ENCODE assay signal across 9 cellular contexts in genomic region chr16:11796227-11797165, GRCh38. TPM values are rescaled to one million over a fixed set of nuclear protein-coding genes. Genes with fewer than 3 reads are reported as not detected.
DNase-seq lines count a peak whose midpoint lies in the region; ATAC-seq, FAIRE-seq and TF ChIP-seq lines count a peak whose summit lies in the region.
"Had no signal": no experiment of that assay in that cellular context is flagged by ENCODE, and none has a peak within 500 bp of the region (broad histone marks: within the 10 kb centered on the region; RNA-seq: fewer than 3 reads in every experiment).

No MANE protein-coding gene starts in this region.

- WGBS in stomach, 5 donors: 0 to 1% (median 1%) methylated on average over 50 to 74 of the region's 93 CpGs

- H4K20me1 ChIP-seq in endothelial cell of umbilical vein (replicated peaks; ENCODE audit: control insufficient read depth, extremely low read depth, insufficient read depth, low read length): peaks cover 3% of the 10 kb centered on the region

- CTCF ChIA-PET in endothelial cell of umbilical vein (lab: Charles Lee): interaction anchor here (0.9 to 3.3 kb wide), 24 partner anchors 8 to 440 kb away, joined by 3 to 29 read pairs (median 5); partner anchors contain the start of genes GSPT1, RSL1D1 and TXNDC11

- H2AFZ ChIP-seq in endothelial cell of umbilical vein (ENCODE audit: low read depth, low read length): no peak overlapping the region

- TSS peak; percentile 30 for BruUV-seq in endothelial cell of umbilical vein (replicated peaks; lab: Mats Ljungman, UMichigan)

- POLR2A ChIA-PET in endothelial cell of umbilical vein (lab: Charles Lee): interaction anchor here (0.6 to 1.0 kb wide), 2 partner anchors 10 to 288 kb away, joined by 3 to 4 read pairs; no protein-coding TSS in a partner anchor

- H3K36me3 ChIP-seq in endothelial cell of umbilical vein (ENCODE audit: control insufficient read depth in 2 of 2, extremely low read depth in 1 of 2, insufficient read depth in 2 of 2, low read length in 2 of 2) (peaks cover 0 to 4% of the 10 kb centered on the region in 2 experiments), stomach (peaks cover 0 to 8% (median 4%) of the 10 kb centered on the region in 4 donors)

- TF ChIP-seq CTCF in endothelial cell of umbilical vein (IDR thresholded peaks at IDR 0.05; ENCODE audit: extremely low read depth in 1 of 2, insufficient read depth in 1 of 2, low read depth in 1 of 2, low read length in 2 of 2) (no peak), stomach (IDR thresholded peaks at IDR 0.05) (no peak)

- H3K9ac ChIP-seq in endothelial cell of umbilical vein (replicated peaks; ENCODE audit: extremely low read depth, insufficient read depth, low read length): peak overlapping the region; percentile 97

- TF ChIP-seq POLR2A in endothelial cell of umbilical vein (IDR thresholded peaks at IDR 0.05; ENCODE audit: low read depth, low read length) (no peak), stomach (IDR thresholded peaks at IDR 0.05) (no peak)

- intact Hi-C loops in endothelial cell of umbilical vein (cut with micrococcal nuclease) (loop anchor here (1.0 kb wide), 3 partner anchors 13 to 55 kb away; partner anchors contain the start of genes RSL1D1 and TXNDC11), stomach (cut with DNase I; ENCODE audit: low total_unique reads) (loop anchor here (10.0 kb wide), 1 partner anchor 52 kb away; the partner anchor contains the start of gene TXNDC11)

- H3K4me1 ChIP-seq in endothelial cell of umbilical vein (ENCODE audit: control insufficient read depth, extremely low read depth, insufficient read depth, low read length) (peaks cover 32% of the 10 kb centered on the region), stomach (peaks cover 60 to 78% (median 70%) of the 10 kb centered on the region in 4 donors)

- no peaks in the 10 kb centered on the region for H3K9me1 ChIP-seq in endothelial cell of umbilical vein (replicated peaks; ENCODE audit: control insufficient read depth, extremely low read depth, insufficient read depth, low read length)

- DNase-seq in activated CD4-positive, CD25-positive, alpha-beta regulatory T cell treated with anti-CD3 and anti-CD28 coated beads, Interleukin-2, amount 50 U/mL, for 72 hours: peak; percentile 64
- DNase-seq in activated CD4-positive, alpha-beta T cell treated with anti-CD3 and anti-CD28 coated beads, Interleukin-2, amount 50 U/mL, for 1 hour: peak; percentile 22
- DNase-seq in endothelial cell of umbilical vein (ENCODE audit: low read depth, low spot score) (peak; percentile 60), mesenteric fat pad (ENCODE audit: low spot score) (peak; percentile 92), stomach (peak; percentile 62), NCI-H1436 treated with DMSO at 0.1 percent for 48 hours (lab: John Stamatoyannopoulos, UW) (no peak)

- H3K27ac ChIP-seq in endothelial cell of umbilical vein (ENCODE audit: insufficient read depth, low read depth, low read length) (peak overlapping the region; percentile 87), stomach (peak overlapping the region; percentile 97 to 100 (median 99))

- ATAC-seq in activated CD4-positive, CD25-positive, alpha-beta regulatory T cell treated with anti-CD3 and anti-CD28 coated beads, Interleukin-2, amount 50 U/mL, for 24 hours: no peak
- peak; percentile 17 for ATAC-seq in HG03432 (IDR thresholded peaks at IDR 0.05; ENCODE audit: unreplicated experiment)

- peak overlapping the region; percentile 61 for H3K4me2 ChIP-seq in endothelial cell of umbilical vein (ENCODE audit: insufficient read depth, low read length)

- FAIRE-seq in endothelial cell of umbilical vein (lab: Jason Lieb, UNC): peak; percentile 76
- FAIRE-seq: islet of Langerhans had no signal

- no peak for TF ChIP-seq EP300 in stomach (IDR thresholded peaks at IDR 0.05)

- H3K4me3 ChIP-seq in endothelial cell of umbilical vein (replicated peaks in 1 of 3; ENCODE audit: insufficient read depth in 1 of 3, low read depth in 1 of 3, low read length in 3 of 3): peak overlapping the region; percentile 82 to 93 (median 93)
- peak overlapping the region; percentile 64 to 92 (median 80) for H3K4me3 ChIP-seq in stomach

- peaks cover 68% of the 10 kb centered on the region for H3K79me2 ChIP-seq in endothelial cell of umbilical vein (ENCODE audit: control insufficient read depth, insufficient read depth, low read length)

- H3K27me3 ChIP-seq in endothelial cell of umbilical vein (ENCODE audit: control insufficient read depth in 2 of 2, insufficient read depth in 2 of 2, low read length in 2 of 2): no peaks in the 10 kb centered on the region
- H3K27me3 ChIP-seq in stomach: no peaks in the 10 kb centered on the region

- H3K9me3 ChIP-seq in endothelial cell of umbilical vein (replicated peaks; ENCODE audit: control insufficient read depth, insufficient read depth, low read length) (no peaks in the 10 kb centered on the region), stomach (no peaks in the 10 kb centered on the region)

- dilution Hi-C loops in endothelial cell of umbilical vein (cut with MboI; ENCODE audit: extremely low pct_ligation_motif_present, low sequenced_read_pairs): no loop called here

TF ChIP-seq in endothelial cell of umbilical vein, 7 proteins besides CTCF, POLR2A, EP300 and RAD21:
- no peak for TF ChIP-seq GATA2 (IDR thresholded peaks at IDR 0.05; ENCODE audit: insufficient read depth, insufficient read length, low read depth, low read length)
- no peak for TF ChIP-seq MAX (IDR thresholded peaks at IDR 0.05; ENCODE audit: insufficient read depth, insufficient read length)
- TF ChIP-seq JUN (IDR thresholded peaks at IDR 0.05; ENCODE audit: borderline replicate concordance, insufficient read depth, insufficient read length, low read depth): no peak
- no peak for TF ChIP-seq FOS (IDR thresholded peaks at IDR 0.05; ENCODE audit: borderline replicate concordance, insufficient read depth, low read length)
- TF ChIP-seq POLR2AphosphoS5 (IDR thresholded peaks at IDR 0.05; ENCODE audit: insufficient read depth, low read depth, low read length): no peak
- TF ChIP-seq MYC (IDR thresholded peaks at IDR 0.05; ENCODE audit: low read depth, low read length): no peak
- no peak for TF ChIP-seq EZH2 (IDR thresholded peaks at IDR 0.05; ENCODE audit: borderline replicate concordance, low read depth, low read length, severe bottlenecking)

RNA-seq across cellular contexts. Expression of gene ZC3H7A, which starts 0.6 kb away (rescaled TPM):
- total RNA-seq in endothelial cell of umbilical vein (73.9 and 78.0 TPM in 2 replicates), mesenteric fat pad (57.1 TPM), stomach (100 to 1,000 TPM in 1 of 5 donors, 10 to 100 TPM in 4; 49.1 to 110 (median 92.1) TPM)
- polyA plus RNA-seq in endothelial cell of umbilical vein (32.6 and 44.1 TPM in 2 replicates), stomach (10 to 100 TPM; 16.1 to 23.3 (median 20.0) TPM)
- 49.5 and 53.1 TPM in 2 replicates for polyA plus RNA-seq in endothelial cell of umbilical vein (2011; cell fraction: cytosol; rRNA removed)
- 143 and 147 TPM in 2 replicates for polyA plus RNA-seq in endothelial cell of umbilical vein (2011; cell fraction: nucleus; rRNA removed)
- polyA plus RNA-seq in endothelial cell of umbilical vein (2012): 37.1 and 43.8 TPM in 2 replicates
- polyA minus RNA-seq in endothelial cell of umbilical vein: 78.3 and 80.2 TPM in 2 replicates
- 8.8 TPM for polyA minus RNA-seq in endothelial cell of umbilical vein (2011; cell fraction: cytosol; rRNA and poly(A)+ RNA removed)
- 85.4 and 110 TPM in 2 replicates for polyA minus RNA-seq in endothelial cell of umbilical vein (2011; cell fraction: nucleus; rRNA and poly(A)+ RNA removed)

RNA-seq across cellular contexts. Expression of gene TXNDC11, which starts 53.8 kb away (rescaled TPM):
- total RNA-seq in endothelial cell of umbilical vein (37.1 and 42.5 TPM in 2 replicates), mesenteric fat pad (51.9 TPM), stomach (10 to 100 TPM; 24.1 to 72.9 (median 51.1) TPM)
- polyA plus RNA-seq in endothelial cell of umbilical vein (66.0 and 66.8 TPM in 2 replicates), stomach (10 to 100 TPM; 27.0 to 42.9 (median 41.3) TPM)
- 61.3 and 68.5 TPM in 2 replicates for polyA plus RNA-seq in endothelial cell of umbilical vein (2011; cell fraction: cytosol; rRNA removed)
- 56.8 and 58.5 TPM in 2 replicates for polyA plus RNA-seq in endothelial cell of umbilical vein (2011; cell fraction: nucleus; rRNA removed)
- 34.4 TPM in 2 replicates for polyA plus RNA-seq in endothelial cell of umbilical vein (2012)
- polyA minus RNA-seq in endothelial cell of umbilical vein: 51.6 and 56.2 TPM in 2 replicates
- 26.4 TPM for polyA minus RNA-seq in endothelial cell of umbilical vein (2011; cell fraction: cytosol; rRNA and poly(A)+ RNA removed)
- 30.8 and 31.3 TPM in 2 replicates for polyA minus RNA-seq in endothelial cell of umbilical vein (2011; cell fraction: nucleus; rRNA and poly(A)+ RNA removed)

RNA-seq across cellular contexts. Expression of gene RSL1D1, which starts 54.8 kb away (rescaled TPM):
- total RNA-seq in endothelial cell of umbilical vein (127 and 132 TPM in 2 replicates), mesenteric fat pad (200 TPM), stomach (100 to 1,000 TPM in 2 of 5 donors, 10 to 100 TPM in 3; 21.1 to 255 (median 87.8) TPM)
- polyA plus RNA-seq in endothelial cell of umbilical vein (9.5 and 17.0 TPM in 2 replicates), stomach (100 to 1,000 TPM in 1 of 3 donors, 10 to 100 TPM in 2; 52.7 to 146 (median 65.6) TPM)
- 57.8 and 62.5 TPM in 2 replicates for polyA plus RNA-seq in endothelial cell of umbilical vein (2011; cell fraction: cytosol; rRNA removed)
- 14.7 and 25.6 TPM in 2 replicates for polyA plus RNA-seq in endothelial cell of umbilical vein (2011; cell fraction: nucleus; rRNA removed)
- 142 and 195 TPM in 2 replicates for polyA plus RNA-seq in endothelial cell of umbilical vein (2012)
- polyA minus RNA-seq in endothelial cell of umbilical vein: 17.8 and 17.9 TPM in 2 replicates
- 103 TPM for polyA minus RNA-seq in endothelial cell of umbilical vein (2011; cell fraction: cytosol; rRNA and poly(A)+ RNA removed)
- 11.8 and 13.4 TPM in 2 replicates for polyA minus RNA-seq in endothelial cell of umbilical vein (2011; cell fraction: nucleus; rRNA and poly(A)+ RNA removed)
